ENCODE assay signal across 11 cellular contexts in the genomic region with DNA sequence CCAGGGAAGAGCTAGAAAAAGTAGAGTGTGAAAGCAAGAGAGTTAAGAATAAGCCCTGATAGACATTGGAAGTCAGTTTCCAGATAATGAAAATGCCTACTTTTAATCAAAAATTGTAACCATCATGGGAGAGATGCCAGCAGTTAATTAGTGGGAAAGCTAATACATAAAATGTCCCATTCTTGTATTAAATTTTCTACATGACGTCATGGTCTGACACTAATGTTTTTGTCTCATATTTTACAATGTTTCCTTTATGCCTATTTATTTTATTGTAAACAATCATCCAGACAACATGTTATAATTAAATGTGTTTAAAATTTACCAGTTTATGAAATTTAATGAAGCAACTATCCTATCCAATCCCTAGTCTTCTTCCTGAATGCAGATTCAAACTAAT. TPM values are rescaled to one million over a fixed set of nuclear protein-coding genes. Genes with fewer than 3 reads are reported as not detected.
"Had no signal": no experiment of that assay in that cellular context is flagged by ENCODE, and none has a peak within 500 bp of the region (broad histone marks: within the 10 kb centered on the region; RNA-seq: fewer than 3 reads in every experiment).

No MANE protein-coding gene starts in this region.

- H3K9ac ChIP-seq: GM23248 had no signal

- FAIRE-seq: H1, H54 had no signal

- H3K4me1 ChIP-seq: HAP-1 had no signal

- H3K36me3 ChIP-seq: HAP-1 had no signal

- H3K9me3 Mint-ChIP-seq: H9 had no signal

- H3K4me3 Mint-ChIP-seq: H9, HFFc6 had no signal

- H3K27ac Mint-ChIP-seq: H9, HFFc6 had no signal

- DNase-seq: GM23248, GOT3, H7, H9, HCEC 1CT, HFFc6 had no signal

- H2AFZ ChIP-seq: GM23248 had no signal

- H3K27ac ChIP-seq: GM23248 had no signal

- H3K4me3 ChIP-seq: GM23248, HAP-1 had no signal

- ATAC-seq: HCT116 had no signal

- H3K9me3 ChIP-seq: HAP-1 had no signal

RNA-seq across cellular contexts. Expression of a gene that starts 26.3 kb away (rescaled TPM):
- total RNA-seq: GM23248, H1, H4, H7, H9, HFFc6 had no signal
- polyA plus RNA-seq: GM23248, H1 had no signal
